In genomic region chr22:19430890-19431541, GRCh38 we compare ENCODE assay signal across 8 cellular contexts. TPM values are rescaled to one million over a fixed set of nuclear protein-coding genes. Genes with fewer than 3 reads are reported as not detected.
DNase-seq lines count a peak whose midpoint lies in the region; ATAC-seq, FAIRE-seq and TF ChIP-seq lines count a peak whose summit lies in the region.

No MANE protein-coding gene starts in this region.

- no peak for TF ChIP-seq EP300 in HepG2 (IDR thresholded peaks at IDR 0.05; ENCODE audit: low read depth in 2 of 2, low read length in 2 of 2)
- TF ChIP-seq EP300 in HepG2 (CRISPR knock-in tag; IDR thresholded peaks at IDR 0.05; ENCODE audit: borderline replicate concordance) = no peak

- in situ Hi-C loops in Caki2 (cut with HindIII; ENCODE audit: low pct_unique_long_range_greater_than_20kb, low sequenced_read_pairs) = no loop called here
- in situ Hi-C loops in HepG2 (cut with HindIII; ENCODE audit: extremely low pct_ligation_motif_present, low pct_unique_long_range_greater_than_20kb) = no loop called here

- intact Hi-C loops in HepG2 (cut with micrococcal nuclease; ENCODE audit: unreplicated experiment) = loop anchor here (2.0 to 5.0 kb wide), 2 partner anchors 48 to 254 kb away; partner anchors contain the start of genes CDC45, SLC25A1 and UFD1

- peak overlapping the region; percentile 84 for H3K27ac ChIP-seq in GM23338 (ENCODE audit: low read depth)
- peak overlapping the region; percentile 87 for H3K27ac ChIP-seq in HepG2 (ENCODE audit: extremely low read length, insufficient read depth, low read length)
- H3K27ac ChIP-seq in substantia nigra (ENCODE audit: low read depth, low read length, poor library complexity, severe bottlenecking) = peak overlapping the region; percentile 61

- no peaks in the 10 kb centered on the region for H3K9me3 Mint-ChIP-seq in GM23338
- no peaks in the 10 kb centered on the region for H3K9me3 Mint-ChIP-seq in central memory CD8-positive, alpha-beta T cell

- H3K36me3 Mint-ChIP-seq in GM23338 (ENCODE audit: low read depth) = peaks cover 19% of the 10 kb centered on the region
- peaks cover 35% of the 10 kb centered on the region for H3K36me3 Mint-ChIP-seq in central memory CD8-positive, alpha-beta T cell (ENCODE audit: insufficient read depth)

- H3K9ac ChIP-seq in HepG2 (ENCODE audit: insufficient read depth, low read depth, low read length) = peak overlapping the region; percentile 92

- H3K36me3 ChIP-seq in GM23338 (ENCODE audit: insufficient read depth) (no peaks in the 10 kb centered on the region), HepG2 (replicated peaks in 1 of 2; ENCODE audit: control insufficient read depth in 1 of 2, insufficient read depth in 2 of 2, low read length in 2 of 2) (peaks cover 3 to 26% of the 10 kb centered on the region in 2 experiments; a peak in 4 of 5 replicates)

- FAIRE-seq in HepG2 (lab: Jason Lieb, UNC) = no peak

- H2AFZ ChIP-seq in GM23338 (no peak overlapping the region), HepG2 (ENCODE audit: low read length) (no peak overlapping the region)

- H3K4me1 ChIP-seq in GM23338 (ENCODE audit: insufficient read depth) = peaks cover 19% of the 10 kb centered on the region
- H3K4me1 ChIP-seq in HepG2 (ENCODE audit: insufficient read depth, low read length) = peaks cover 50% of the 10 kb centered on the region

- H3K27me3 Mint-ChIP-seq in GM23338 (ENCODE audit: insufficient read depth, low read depth, poor library complexity) = peaks cover 13% of the 10 kb centered on the region
- no peaks in the 10 kb centered on the region for H3K27me3 Mint-ChIP-seq in central memory CD8-positive, alpha-beta T cell

- H3K79me2 ChIP-seq in GM23338 (replicated peaks; ENCODE audit: insufficient read depth) (peaks cover 52% of the 10 kb centered on the region), HepG2 (ENCODE audit: insufficient read depth, low read length) (peaks cover 60% of the 10 kb centered on the region)

- TF ChIP-seq RAD21 in HepG2 (CRISPR knock-in tag; IDR thresholded peaks at IDR 0.05) = peak; percentile 17; the same call in 1 of the 2 replicates

- peak overlapping the region; percentile 95 for H3K4me3 ChIP-seq in GM23338
- peak overlapping the region; percentile 86 to 91 (median 88) for H3K4me3 ChIP-seq in HepG2 (replicated peaks in 1 of 3; ENCODE audit: insufficient read depth in 1 of 3, low read depth in 2 of 3, low read length in 3 of 3)

- BruUV-seq in HepG2 (replicated peaks; lab: Mats Ljungman, UMichigan) = no TSS peak

- peak in 1 of 2 experiments; percentile 45; a peak in 2 of 4 replicates for TF ChIP-seq POLR2A in HepG2 (IDR thresholded peaks at IDR 0.05; ENCODE audit: insufficient read depth in 1 of 2, low read depth in 2 of 2, low read length in 2 of 2)

- H3K4me3 Mint-ChIP-seq in GM23338 = peak overlapping the region; percentile 85
- peak overlapping the region; percentile 88 for H3K4me3 Mint-ChIP-seq in central memory CD8-positive, alpha-beta T cell

- POLR2A ChIA-PET in HepG2 (lab: Yijun Ruan, JAX) = interaction anchor here (1.9 to 3.1 kb wide), 3 partner anchors 16 to 139 kb away, joined by 12 to 23 read pairs (median 13); partner anchors contain the start of genes C22orf39, CDC45, CLTCL1 and UFD1

- H3K27me3 ChIP-seq in GM23338 (ENCODE audit: insufficient read depth) (no peaks in the 10 kb centered on the region), HepG2 (ENCODE audit: control insufficient read depth in 1 of 2, insufficient read depth in 2 of 2, low read length in 2 of 2) (no peaks in the 10 kb centered on the region; a peak in 1 of 5 replicates)

- H3K27ac Mint-ChIP-seq in GM23338 = peak overlapping the region; percentile 43
- peak overlapping the region; percentile 87 for H3K27ac Mint-ChIP-seq in central memory CD8-positive, alpha-beta T cell (ENCODE audit: low read depth)

- peaks cover 13% of the 10 kb centered on the region; the same call in 1 of the 2 replicates for H3F3A ChIP-seq in GM23338 (replicated peaks; ENCODE audit: low read depth)

- TF ChIP-seq CTCF in GM23338 (conservative IDR thresholded peaks at IDR 0.05; ENCODE audit: low read depth in 2 of 2) (peak; percentile 2 to 48; a peak in 3 of 4 replicates), HepG2 (CRISPR knock-in tag; IDR thresholded peaks at IDR 0.05) (peak; percentile 20)

- DNase-seq in Caki2 (ENCODE audit: low read depth) = peak; percentile 51
- DNase-seq in GM23338 (ENCODE audit: low spot score) = peak; percentile 66
- peak; percentile 58 for DNase-seq in RKO (ENCODE audit: low spot score)
- DNase-seq in central memory CD8-positive, alpha-beta T cell (ENCODE audit: low spot score in 2 of 2) = no peak
- DNase-seq in HepG2 (ENCODE audit: low spot score) = peak; percentile 39
- peak in 14 of 49 donors; percentile 10 to 59 (median 24) for DNase-seq in substantia nigra (lab: John Stamatoyannopoulos, UW)

- no peaks in the 10 kb centered on the region for H3K9me3 ChIP-seq in HepG2 (ENCODE audit: low read length)

- H3K4me2 ChIP-seq in GM23338 (peak overlapping the region; percentile 100), HepG2 (ENCODE audit: low read depth, low read length) (peak overlapping the region; percentile 98)

- H4K20me1 ChIP-seq in GM23338 (replicated peaks; ENCODE audit: insufficient read depth) = peaks cover 49% of the 10 kb centered on the region
- peaks cover 39% of the 10 kb centered on the region for H4K20me1 ChIP-seq in HepG2 (ENCODE audit: insufficient read depth, low read length)

- no peaks in the 10 kb centered on the region for H3K9me2 ChIP-seq in GM23338 (ENCODE audit: insufficient read depth)

- ATAC-seq in GM23338 = peak; percentile 13
- no peak for ATAC-seq in central memory CD8-positive, alpha-beta T cell (replicated peaks; ENCODE audit: extremely low read depth, poor library complexity, severe bottlenecking)
- peak; percentile 4 for ATAC-seq in HepG2
- no peak for ATAC-seq in GM19452 (IDR thresholded peaks at IDR 0.05; ENCODE audit: unreplicated experiment)
- no peak for ATAC-seq in HG02981 (IDR thresholded peaks at IDR 0.05; ENCODE audit: unreplicated experiment)

- 0% methylated on average over 6 of the region's 53 CpGs for WGBS in HepG2 (ENCODE audit: low lambda C conversion rate)

- CTCF ChIA-PET in HepG2 (lab: Yijun Ruan, JAX; ENCODE audit: low intra/inter-chr PET ratio, low total read pairs) = no interaction called here

- H3K4me1 Mint-ChIP-seq in GM23338 = peaks cover 21% of the 10 kb centered on the region
- peaks cover 45% of the 10 kb centered on the region for H3K4me1 Mint-ChIP-seq in central memory CD8-positive, alpha-beta T cell

RNA-seq across cellular contexts. Expression of gene HIRA, which starts 0.5 kb away (rescaled TPM):
- total RNA-seq in Caki2 (2014; rRNA removed; shearing (Covaris generic); ENCODE audit: low replicate concordance) = 22.4 and 22.9 TPM in 2 replicates
- total RNA-seq in GM23338 (2014; rRNA removed; shearing (Covaris generic)) = 55.5 and 58.3 TPM in 2 replicates
- polyA plus RNA-seq in GM23338 (2016; fragmentation: Nextera tagmentation; extraction: Ambion mirVana) (9.4 and 10.0 TPM in 2 replicates), HepG2 (2011; rRNA removed) (21.5 and 29.9 TPM in 2 replicates)
- total RNA-seq in HepG2 (2016; rRNA removed; fragmentation: Illumina TruSeq; extraction: Trizol) = 29.2 and 36.7 TPM in 2 replicates
- 7.9 and 8.8 TPM in 2 replicates for total RNA-seq in HepG2 (2016; cell fraction: cytosol; rRNA removed; fragmentation: Illumina TruSeq; extraction: Trizol; ENCODE audit: low read depth)
- 29.9 and 34.4 TPM in 2 replicates for total RNA-seq in HepG2 (2016; cell fraction: insoluble cytoplasmic fraction; rRNA removed; fragmentation: Illumina TruSeq; extraction: Trizol)
- 34.9 and 37.0 TPM in 2 replicates for total RNA-seq in HepG2 (2016; cell fraction: membrane; rRNA removed; fragmentation: Illumina TruSeq; extraction: Trizol)
- total RNA-seq in HepG2 (2016; cell fraction: nucleus; rRNA removed; fragmentation: Illumina TruSeq; extraction: Trizol) = 23.0 and 28.4 TPM in 2 replicates
- polyA plus RNA-seq in HepG2 (2011; cell fraction: cytosol; rRNA removed) = 22.7 and 25.6 TPM in 2 replicates
- 30.9 and 31.6 TPM in 2 replicates for polyA plus RNA-seq in HepG2 (2011; cell fraction: nucleus; rRNA removed)
- 24.0 and 24.5 TPM in 2 replicates for polyA plus RNA-seq in HepG2 (2012)
- polyA plus RNA-seq in HepG2 (2016; cell fraction: cytosol; fragmentation: Illumina TruSeq; extraction: Trizol; ENCODE audit: low read depth) = 7.9 and 9.2 TPM in 2 replicates
- polyA plus RNA-seq in HepG2 (2016; cell fraction: insoluble cytoplasmic fraction; fragmentation: Illumina TruSeq; extraction: Trizol; ENCODE audit: low read depth) = 41.6 and 52.8 TPM in 2 replicates
- 29.8 and 32.4 TPM in 2 replicates for polyA plus RNA-seq in HepG2 (2016; cell fraction: membrane; fragmentation: Illumina TruSeq; extraction: Trizol; ENCODE audit: low read depth)
- polyA plus RNA-seq in HepG2 (2016; cell fraction: nucleus; fragmentation: Illumina TruSeq; extraction: Trizol; ENCODE audit: insufficient read depth, low read depth) = 44.6 and 49.3 TPM in 2 replicates
- polyA minus RNA-seq in HepG2 (2011; rRNA and poly(A)+ RNA removed; ENCODE audit: low replicate concordance) = 34.3 and 50.7 TPM in 2 replicates
- 15.3 and 17.9 TPM in 2 replicates for polyA minus RNA-seq in HepG2 (2011; cell fraction: cytosol; rRNA and poly(A)+ RNA removed)
- polyA minus RNA-seq in HepG2 (2011; cell fraction: nucleus; rRNA and poly(A)+ RNA removed) = 14.4 and 14.7 TPM in 2 replicates

RNA-seq across cellular contexts. Expression of gene MRPL40, which starts 1.3 kb away (rescaled TPM):
- total RNA-seq in Caki2 (2014; rRNA removed; shearing (Covaris generic); ENCODE audit: low replicate concordance) = 117 and 138 TPM in 2 replicates
- 15.2 and 15.5 TPM in 2 replicates for total RNA-seq in GM23338 (2014; rRNA removed; shearing (Covaris generic))
- 53.5 and 56.1 TPM in 2 replicates for polyA plus RNA-seq in GM23338 (2016; fragmentation: Nextera tagmentation; extraction: Ambion mirVana)
- total RNA-seq in HepG2 (2016; rRNA removed; fragmentation: Illumina TruSeq; extraction: Trizol) = 79.7 and 107 TPM in 2 replicates
- 29.3 and 31.9 TPM in 2 replicates for total RNA-seq in HepG2 (2016; cell fraction: cytosol; rRNA removed; fragmentation: Illumina TruSeq; extraction: Trizol; ENCODE audit: low read depth)
- 80.6 and 113 TPM in 2 replicates for total RNA-seq in HepG2 (2016; cell fraction: insoluble cytoplasmic fraction; rRNA removed; fragmentation: Illumina TruSeq; extraction: Trizol)
- 28.9 and 33.0 TPM in 2 replicates for total RNA-seq in HepG2 (2016; cell fraction: membrane; rRNA removed; fragmentation: Illumina TruSeq; extraction: Trizol)
- total RNA-seq in HepG2 (2016; cell fraction: nucleus; rRNA removed; fragmentation: Illumina TruSeq; extraction: Trizol) = 29.8 and 31.8 TPM in 2 replicates
- polyA plus RNA-seq in HepG2 (2011; rRNA removed) = 38.2 and 42.7 TPM in 2 replicates
- polyA plus RNA-seq in HepG2 (2011; cell fraction: cytosol; rRNA removed) = 25.2 and 25.5 TPM in 2 replicates
- polyA plus RNA-seq in HepG2 (2011; cell fraction: nucleus; rRNA removed) = 9.5 and 11.2 TPM in 2 replicates
- polyA plus RNA-seq in HepG2 (2012) = 32.8 and 36.4 TPM in 2 replicates
- polyA plus RNA-seq in HepG2 (2016; cell fraction: cytosol; fragmentation: Illumina TruSeq; extraction: Trizol; ENCODE audit: low read depth) = 29.8 and 33.0 TPM in 2 replicates
- polyA plus RNA-seq in HepG2 (2016; cell fraction: insoluble cytoplasmic fraction; fragmentation: Illumina TruSeq; extraction: Trizol; ENCODE audit: low read depth) = 106 and 109 TPM in 2 replicates
- polyA plus RNA-seq in HepG2 (2016; cell fraction: membrane; fragmentation: Illumina TruSeq; extraction: Trizol; ENCODE audit: low read depth) = 24.7 and 29.2 TPM in 2 replicates
- 48.5 and 49.1 TPM in 2 replicates for polyA plus RNA-seq in HepG2 (2016; cell fraction: nucleus; fragmentation: Illumina TruSeq; extraction: Trizol; ENCODE audit: insufficient read depth, low read depth)
- polyA minus RNA-seq in HepG2 (2011; rRNA and poly(A)+ RNA removed; ENCODE audit: low replicate concordance) = 7.4 and 19.3 TPM in 2 replicates
- polyA minus RNA-seq in HepG2 (2011; cell fraction: cytosol; rRNA and poly(A)+ RNA removed) = 4.8 and 7.9 TPM in 2 replicates
- 5.7 and 7.7 TPM in 2 replicates for polyA minus RNA-seq in HepG2 (2011; cell fraction: nucleus; rRNA and poly(A)+ RNA removed)

RNA-seq across cellular contexts. Expression of gene C22orf39, which starts 16.5 kb away (rescaled TPM):
- total RNA-seq in Caki2 (2014; rRNA removed; shearing (Covaris generic); ENCODE audit: low replicate concordance) = 39.9 and 44.0 TPM in 2 replicates
- 24.5 and 40.2 TPM in 2 replicates for total RNA-seq in GM23338 (2014; rRNA removed; shearing (Covaris generic))
- polyA plus RNA-seq in GM23338 (2016; fragmentation: Nextera tagmentation; extraction: Ambion mirVana) (37.4 and 38.3 TPM in 2 replicates), HepG2 (2011; rRNA removed) (23.4 and 27.8 TPM in 2 replicates)
- 26.4 and 31.5 TPM in 2 replicates for total RNA-seq in HepG2 (2016; rRNA removed; fragmentation: Illumina TruSeq; extraction: Trizol)
- total RNA-seq in HepG2 (2016; cell fraction: cytosol; rRNA removed; fragmentation: Illumina TruSeq; extraction: Trizol; ENCODE audit: low read depth) = 19.2 and 24.5 TPM in 2 replicates
- 27.8 and 30.9 TPM in 2 replicates for total RNA-seq in HepG2 (2016; cell fraction: insoluble cytoplasmic fraction; rRNA removed; fragmentation: Illumina TruSeq; extraction: Trizol)
- total RNA-seq in HepG2 (2016; cell fraction: membrane; rRNA removed; fragmentation: Illumina TruSeq; extraction: Trizol) = 35.7 and 36.0 TPM in 2 replicates
- total RNA-seq in HepG2 (2016; cell fraction: nucleus; rRNA removed; fragmentation: Illumina TruSeq; extraction: Trizol) = 13.4 and 13.8 TPM in 2 replicates
- polyA plus RNA-seq in HepG2 (2011; cell fraction: cytosol; rRNA removed) = 27.6 and 28.2 TPM in 2 replicates
- polyA plus RNA-seq in HepG2 (2011; cell fraction: nucleus; rRNA removed) = 12.1 and 16.9 TPM in 2 replicates
- polyA plus RNA-seq in HepG2 (2012) = 23.3 and 26.0 TPM in 2 replicates
- 21.4 and 27.7 TPM in 2 replicates for polyA plus RNA-seq in HepG2 (2016; cell fraction: cytosol; fragmentation: Illumina TruSeq; extraction: Trizol; ENCODE audit: low read depth)
- 35.6 and 37.2 TPM in 2 replicates for polyA plus RNA-seq in HepG2 (2016; cell fraction: insoluble cytoplasmic fraction; fragmentation: Illumina TruSeq; extraction: Trizol; ENCODE audit: low read depth)
- 32.9 and 37.0 TPM in 2 replicates for polyA plus RNA-seq in HepG2 (2016; cell fraction: membrane; fragmentation: Illumina TruSeq; extraction: Trizol; ENCODE audit: low read depth)
- polyA plus RNA-seq in HepG2 (2016; cell fraction: nucleus; fragmentation: Illumina TruSeq; extraction: Trizol; ENCODE audit: insufficient read depth, low read depth) = 23.0 and 28.6 TPM in 2 replicates
- polyA minus RNA-seq in HepG2 (2011; rRNA and poly(A)+ RNA removed; ENCODE audit: low replicate concordance) = 31.0 and 68.1 TPM in 2 replicates
- 13.9 and 22.2 TPM in 2 replicates for polyA minus RNA-seq in HepG2 (2011; cell fraction: cytosol; rRNA and poly(A)+ RNA removed)
- 15.3 and 16.1 TPM in 2 replicates for polyA minus RNA-seq in HepG2 (2011; cell fraction: nucleus; rRNA and poly(A)+ RNA removed)

RNA-seq across cellular contexts. Expression of gene UFD1, which starts 48.0 kb away (rescaled TPM):
- 106 and 114 TPM in 2 replicates for total RNA-seq in Caki2 (2014; rRNA removed; shearing (Covaris generic); ENCODE audit: low replicate concordance)
- total RNA-seq in GM23338 (2014; rRNA removed; shearing (Covaris generic)) = 53.5 and 54.1 TPM in 2 replicates
- polyA plus RNA-seq in GM23338 (2016; fragmentation: Nextera tagmentation; extraction: Ambion mirVana) (80.3 and 93.8 TPM in 2 replicates), HepG2 (2011; rRNA removed) (45.0 and 47.9 TPM in 2 replicates)
- total RNA-seq in HepG2 (2016; rRNA removed; fragmentation: Illumina TruSeq; extraction: Trizol) = 51.1 and 58.2 TPM in 2 replicates
- total RNA-seq in HepG2 (2016; cell fraction: cytosol; rRNA removed; fragmentation: Illumina TruSeq; extraction: Trizol; ENCODE audit: low read depth) = 23.2 and 32.3 TPM in 2 replicates
- total RNA-seq in HepG2 (2016; cell fraction: insoluble cytoplasmic fraction; rRNA removed; fragmentation: Illumina TruSeq; extraction: Trizol) = 55.2 and 58.4 TPM in 2 replicates
- 29.0 and 30.3 TPM in 2 replicates for total RNA-seq in HepG2 (2016; cell fraction: membrane; rRNA removed; fragmentation: Illumina TruSeq; extraction: Trizol)
- 29.6 and 37.6 TPM in 2 replicates for total RNA-seq in HepG2 (2016; cell fraction: nucleus; rRNA removed; fragmentation: Illumina TruSeq; extraction: Trizol)
- 41.5 and 49.4 TPM in 2 replicates for polyA plus RNA-seq in HepG2 (2011; cell fraction: cytosol; rRNA removed)
- polyA plus RNA-seq in HepG2 (2011; cell fraction: nucleus; rRNA removed) = 42.9 and 51.2 TPM in 2 replicates
- polyA plus RNA-seq in HepG2 (2012) = 29.1 and 43.9 TPM in 2 replicates
- polyA plus RNA-seq in HepG2 (2016; cell fraction: cytosol; fragmentation: Illumina TruSeq; extraction: Trizol; ENCODE audit: low read depth) = 54.2 and 76.9 TPM in 2 replicates
- 87.5 and 96.2 TPM in 2 replicates for polyA plus RNA-seq in HepG2 (2016; cell fraction: insoluble cytoplasmic fraction; fragmentation: Illumina TruSeq; extraction: Trizol; ENCODE audit: low read depth)
- 46.8 and 50.4 TPM in 2 replicates for polyA plus RNA-seq in HepG2 (2016; cell fraction: membrane; fragmentation: Illumina TruSeq; extraction: Trizol; ENCODE audit: low read depth)
- 73.9 and 75.5 TPM in 2 replicates for polyA plus RNA-seq in HepG2 (2016; cell fraction: nucleus; fragmentation: Illumina TruSeq; extraction: Trizol; ENCODE audit: insufficient read depth, low read depth)
- polyA minus RNA-seq in HepG2 (2011; rRNA and poly(A)+ RNA removed; ENCODE audit: low replicate concordance) = 41.3 and 201 TPM in 2 replicates
- 13.8 and 14.2 TPM in 2 replicates for polyA minus RNA-seq in HepG2 (2011; cell fraction: cytosol; rRNA and poly(A)+ RNA removed)
- 32.1 and 32.2 TPM in 2 replicates for polyA minus RNA-seq in HepG2 (2011; cell fraction: nucleus; rRNA and poly(A)+ RNA removed)

RNA-seq across cellular contexts. Expression of gene CDC45, which starts 48.7 kb away (rescaled TPM):
- total RNA-seq in Caki2 (2014; rRNA removed; shearing (Covaris generic); ENCODE audit: low replicate concordance) = 54.6 and 56.3 TPM in 2 replicates
- total RNA-seq in GM23338 (2014; rRNA removed; shearing (Covaris generic)) = 23.8 and 29.0 TPM in 2 replicates
- 30.3 and 30.4 TPM in 2 replicates for polyA plus RNA-seq in GM23338 (2016; fragmentation: Nextera tagmentation; extraction: Ambion mirVana)
- 34.8 and 36.3 TPM in 2 replicates for total RNA-seq in HepG2 (2016; rRNA removed; fragmentation: Illumina TruSeq; extraction: Trizol)
- total RNA-seq in HepG2 (2016; cell fraction: cytosol; rRNA removed; fragmentation: Illumina TruSeq; extraction: Trizol; ENCODE audit: low read depth) = 5.0 and 6.1 TPM in 2 replicates
- total RNA-seq in HepG2 (2016; cell fraction: insoluble cytoplasmic fraction; rRNA removed; fragmentation: Illumina TruSeq; extraction: Trizol) = 31.8 and 36.3 TPM in 2 replicates
- total RNA-seq in HepG2 (2016; cell fraction: membrane; rRNA removed; fragmentation: Illumina TruSeq; extraction: Trizol) = 8.7 and 9.6 TPM in 2 replicates
- 33.9 and 34.5 TPM in 2 replicates for total RNA-seq in HepG2 (2016; cell fraction: nucleus; rRNA removed; fragmentation: Illumina TruSeq; extraction: Trizol)
- 11.0 and 14.4 TPM in 2 replicates for polyA plus RNA-seq in HepG2 (2011; rRNA removed)
- 9.7 and 11.5 TPM in 2 replicates for polyA plus RNA-seq in HepG2 (2011; cell fraction: cytosol; rRNA removed)
- polyA plus RNA-seq in HepG2 (2011; cell fraction: nucleus; rRNA removed) = 21.8 and 33.5 TPM in 2 replicates
- 4.7 and 9.8 TPM in 2 replicates for polyA plus RNA-seq in HepG2 (2012)
- 4.3 and 4.5 TPM in 2 replicates for polyA plus RNA-seq in HepG2 (2016; cell fraction: cytosol; fragmentation: Illumina TruSeq; extraction: Trizol; ENCODE audit: low read depth)
- polyA plus RNA-seq in HepG2 (2016; cell fraction: insoluble cytoplasmic fraction; fragmentation: Illumina TruSeq; extraction: Trizol; ENCODE audit: low read depth) = 29.4 and 30.1 TPM in 2 replicates
- polyA plus RNA-seq in HepG2 (2016; cell fraction: membrane; fragmentation: Illumina TruSeq; extraction: Trizol; ENCODE audit: low read depth) = 6.4 and 6.7 TPM in 2 replicates
- polyA plus RNA-seq in HepG2 (2016; cell fraction: nucleus; fragmentation: Illumina TruSeq; extraction: Trizol; ENCODE audit: insufficient read depth, low read depth) = 69.2 and 76.1 TPM in 2 replicates
- polyA minus RNA-seq in HepG2 (2011; rRNA and poly(A)+ RNA removed; ENCODE audit: low replicate concordance) = 15.8 and 70.6 TPM in 2 replicates
- polyA minus RNA-seq in HepG2 (2011; cell fraction: cytosol; rRNA and poly(A)+ RNA removed) = 4.4 and 6.0 TPM in 2 replicates
- polyA minus RNA-seq in HepG2 (2011; cell fraction: nucleus; rRNA and poly(A)+ RNA removed) = 15.7 and 19.4 TPM in 2 replicates

Comparison
In these comparisons a context has a peak if more than half of its experiments do, and no peak if none do; other contexts are left out.
1. DNase-seq: peak in Caki2 (single experiment), GM23338 (single experiment), RKO (single experiment) and HepG2 (single experiment); none in central memory CD8-positive, alpha-beta T cell (0 of 2).
2. ATAC-seq: peak in GM23338 (single experiment) and HepG2 (single experiment); none in central memory CD8-positive, alpha-beta T cell (single experiment), GM19452 (single experiment) and HG02981 (single experiment).
3. Peak in every context shown above with its lines, with median percentiles within 50 percentile points of each other: H3K27ac ChIP-seq.